ENCODE assay signal across 1 cellular context in genomic region chr1:109148838-109149555, GRCh38.
TF ChIP-seq lines count a peak whose summit lies in the region.

No MANE protein-coding gene starts in this region.

TF ChIP-seq in K562, 482 proteins besides CTCF, POLR2A, EP300 and RAD21 (continues in another document):
- TF ChIP-seq ARID3A (IDR thresholded peaks at IDR 0.05; ENCODE audit: borderline replicate concordance, low read depth, low read length) (peak; percentile 56; the same call in 1 of the 2 replicates), NFIC (IDR thresholded peaks at IDR 0.05) (peak; percentile 72), MTA2 (IDR thresholded peaks at IDR 0.05; ENCODE audit: low read depth) (0 out of 2 replicates have a peak, but pooled peaks have one; percentile 18), ATF3 (IDR thresholded peaks at IDR 0.05) (peak; percentile 33; the same call in 1 of the 2 replicates), ATF3 (CRISPR knock-in tag; conservative IDR thresholded peaks at IDR 0.05) (no peak), ZNF699 (CRISPR knock-in tag; IDR thresholded peaks at IDR 0.05; ENCODE audit: insufficient replicate concordance) (no peak), ZNF561 (CRISPR knock-in tag; conservative IDR thresholded peaks at IDR 0.05) (no peak), ZNF41 (CRISPR knock-in tag; conservative IDR thresholded peaks at IDR 0.05) (no peak), JUN (IDR thresholded peaks at IDR 0.05; ENCODE audit: borderline replicate concordance, low read depth, low read length) (0 out of 2 replicates have a peak, but pooled peaks have one; percentile 5), JUN (CRISPR knock-in tag; IDR thresholded peaks at IDR 0.05; ENCODE audit: borderline replicate concordance) (no peak), POLR3G (IDR thresholded peaks at IDR 0.05; ENCODE audit: extremely low read depth, insufficient read length, insufficient replicate concordance) (no peak), MEIS2 (IDR thresholded peaks at IDR 0.05; ENCODE audit: partially characterized antibody) (peak; percentile 59), PKNOX1 (IDR thresholded peaks at IDR 0.05) (0 out of 2 replicates have a peak, but pooled peaks have one; percentile 18), HDAC3 (IDR thresholded peaks at IDR 0.05; ENCODE audit: borderline replicate concordance, partially characterized antibody) (peak; percentile 12), TEAD1 (CRISPR knock-in tag; IDR thresholded peaks at IDR 0.05) (0 out of 4 replicates have a peak, but pooled peaks of 1 of the 2 experiments have one; percentile 18), HDAC1 (IDR thresholded peaks at IDR 0.05) (peak in 1 of 2 experiments; percentile 89; a peak in 2 of 4 replicates), SMARCE1 (IDR thresholded peaks at IDR 0.05) (peak; percentile 59; the same call in 1 of the 2 replicates), NCOA4 (IDR thresholded peaks at IDR 0.05; ENCODE audit: partially characterized antibody) (no peak), ZNF280A (IDR thresholded peaks at IDR 0.05; ENCODE audit: low read depth, partially characterized antibody) (no peak), TSC22D4 (tag; IDR thresholded peaks at IDR 0.05) (no peak), ZMIZ1 (IDR thresholded peaks at IDR 0.05; ENCODE audit: low read depth in 2 of 2, low read length in 2 of 2) (0 out of 4 replicates have a peak, but pooled peaks of 1 of the 2 experiments have one; percentile 21), MNT (conservative IDR thresholded peaks at IDR 0.05) (peak in 1 of 2 experiments; percentile 40; a peak in 1 of 4 replicates), TCF3 (CRISPR knock-in tag; IDR thresholded peaks at IDR 0.05) (peak; percentile 64), TEAD4 (IDR thresholded peaks at IDR 0.05; ENCODE audit: low read length) (peak; percentile 77), TEAD4 (CRISPR knock-in tag; IDR thresholded peaks at IDR 0.05; ENCODE audit: borderline replicate concordance) (no peak), SMARCC2 (IDR thresholded peaks at IDR 0.05; ENCODE audit: low read depth) (0 out of 2 replicates have a peak, but pooled peaks have one; percentile 28), PML (IDR thresholded peaks at IDR 0.05; ENCODE audit: low read length) (0 out of 2 replicates have a peak, but pooled peaks have one; percentile 25), POU5F1 (IDR thresholded peaks at IDR 0.05; ENCODE audit: borderline replicate concordance, low read depth, low read length, partially characterized antibody) (no peak), TBL1XR1 (IDR thresholded peaks at IDR 0.05; ENCODE audit: low read length in 2 of 2) (0 out of 4 replicates have a peak, but pooled peaks of 1 of the 2 experiments have one; percentile 12), NKRF (IDR thresholded peaks at IDR 0.05; ENCODE audit: borderline replicate concordance) (no peak), ZNF785 (CRISPR knock-in tag; IDR thresholded peaks at IDR 0.05) (no peak), RAD51 (IDR thresholded peaks at IDR 0.05; ENCODE audit: borderline replicate concordance, low read depth) (no peak), ZNF431 (CRISPR knock-in tag; IDR thresholded peaks at IDR 0.05) (no peak), ZNF766 (CRISPR knock-in tag; conservative IDR thresholded peaks at IDR 0.05) (0 out of 2 replicates have a peak, but pooled peaks have one; percentile 45), IRF9 (tag; IDR thresholded peaks at IDR 0.05) (no peak), NCOR1 (IDR thresholded peaks at IDR 0.05) (peak; percentile 79), GTF2E2 (tag; IDR thresholded peaks at IDR 0.05) (no peak), ZNF778 (CRISPR knock-in tag; IDR thresholded peaks at IDR 0.05) (no peak), ARID1B (IDR thresholded peaks at IDR 0.05) (peak; percentile 74), FOSL1 (tag; conservative IDR thresholded peaks at IDR 0.05) (peak; percentile 64; the same call in 1 of the 2 replicates), ZNF384 (IDR thresholded peaks at IDR 0.05; ENCODE audit: low read depth, low read length) (peak; percentile 75), DACH1 (IDR thresholded peaks at IDR 0.05; ENCODE audit: partially characterized antibody) (no peak), EGR1 (conservative IDR thresholded peaks at IDR 0.05) (peak; percentile 47; the same call in 1 of the 2 replicates), KLF16 (IDR thresholded peaks at IDR 0.05) (peak; percentile 61; the same call in 1 of the 2 replicates), THAP12 (CRISPR knock-in tag; IDR thresholded peaks at IDR 0.05) (no peak), KDM4B (IDR thresholded peaks at IDR 0.05; ENCODE audit: borderline replicate concordance in 2 of 2, low read depth in 1 of 2) (no peak), RCOR1 (IDR thresholded peaks at IDR 0.05; ENCODE audit: borderline replicate concordance in 1 of 2, low read depth in 2 of 2, low read length in 2 of 2) (peak; percentile 79 to 95), JUND (IDR thresholded peaks at IDR 0.05; ENCODE audit: borderline replicate concordance, low read depth, low read length) (peak; percentile 25; the same call in 1 of the 2 replicates), JUND (tag; IDR thresholded peaks at IDR 0.05; ENCODE audit: borderline replicate concordance, low read depth, low read length) (no peak; the same call in 2 of the 3 replicates), HMBOX1 (IDR thresholded peaks at IDR 0.05) (peak; percentile 85)
